14 cellular contexts compared by ENCODE assay signal in the genomic region with DNA sequence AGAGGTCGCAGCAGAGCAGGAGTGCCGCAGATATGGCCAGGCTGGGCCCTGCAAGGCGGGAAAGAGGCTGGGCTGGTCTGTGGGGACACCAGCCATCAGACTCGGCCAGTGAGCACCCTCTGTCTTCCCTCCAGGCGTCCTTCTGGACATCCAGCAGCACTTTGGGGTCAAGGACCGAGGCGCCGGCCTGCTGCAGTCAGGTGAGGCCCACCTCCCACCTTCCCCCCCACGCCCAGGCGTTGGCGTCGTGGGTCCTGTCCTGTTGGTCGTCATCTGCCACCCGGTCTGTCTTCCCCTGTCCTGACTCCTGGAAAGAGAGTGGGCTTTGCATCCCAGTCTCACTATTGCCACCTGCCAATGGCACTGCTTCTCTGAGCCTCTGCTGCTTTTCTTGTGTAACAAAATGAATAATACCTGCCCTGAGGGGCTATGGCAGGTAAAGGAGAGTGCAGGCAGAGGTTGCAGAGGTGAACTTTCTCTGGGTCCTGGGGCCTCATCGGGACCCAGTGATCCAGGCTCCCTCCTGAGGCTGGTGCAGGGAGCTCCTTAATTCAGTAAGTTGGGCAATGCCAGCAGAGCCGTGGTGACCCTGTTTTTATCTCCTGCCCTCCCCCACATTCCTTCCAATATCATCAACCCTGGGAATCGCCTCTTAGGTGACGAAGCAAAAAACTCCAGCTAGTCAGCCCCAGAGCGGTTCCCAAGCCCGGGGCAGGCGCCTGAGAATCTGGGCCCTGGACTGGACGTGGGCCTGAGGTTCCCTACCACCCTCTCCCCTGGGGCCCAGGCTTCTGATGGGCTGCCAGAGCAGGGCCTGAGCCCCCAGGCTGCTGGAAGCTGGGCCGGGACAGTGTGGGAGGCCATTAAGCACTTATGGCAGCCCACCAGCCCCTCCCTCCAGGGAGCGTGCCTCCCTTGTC. TPM values are rescaled to one million over a fixed set of nuclear protein-coding genes. Genes with fewer than 3 reads are reported as not detected.
DNase-seq lines count a peak whose midpoint lies in the region; ATAC-seq and TF ChIP-seq lines count a peak whose summit lies in the region.
"Had no signal": no experiment of that assay in that cellular context is flagged by ENCODE, and none has a peak within 500 bp of the region (broad histone marks: within the 10 kb centered on the region; RNA-seq: fewer than 3 reads in every experiment).

No MANE protein-coding gene starts in this region.

- DNase-seq in OCI-M1 (lab: John Stamatoyannopoulos, UW) = peak; percentile 38
- DNase-seq in endodermal cell = no peak
- DNase-seq in nephron progenitor cell = no peak
- no peak for DNase-seq in thyroid gland
- no peak for DNase-seq in natural killer cell treated with Interleukin-12 subunit alpha and Interleukin-12 subunit beta and Interleukin-15 and Interleukin-18, amount 100 ng/mL, for 72 hours (ENCODE audit: low spot score)
- no peak for DNase-seq in stimulated activated CD8-positive, alpha-beta memory T cell treated with anti-CD3 and anti-CD28 coated beads, Interleukin-4, amount 100 ng/mL, for 48 hours
- DNase-seq in activated CD4-positive, alpha-beta T cell treated with anti-CD3 and anti-CD28 coated beads, Interleukin-2, amount 50 U/mL, for 48 hours = no peak
- DNase-seq: DMS79; Karpas-422; NCI-H1105 treated with DMSO at 0.1 percent for 48 hours; stimulated activated CD4-positive, alpha-beta T cell treated with anti-CD3 and anti-CD28 coated beads, Interleukin-4, amount 100 ng/mL, for 1 hour; transverse colon had no signal

- no peak overlapping the region for H3K4me3 ChIP-seq in endodermal cell (ENCODE audit: low read length)
- H3K4me3 ChIP-seq in thyroid gland (replicated peaks in 1 of 3) = no peak overlapping the region
- H3K4me3 ChIP-seq: gastroesophageal sphincter, transverse colon had no signal

- TF ChIP-seq CTCF in endodermal cell (conservative IDR thresholded peaks at IDR 0.05) = peak; percentile 25
- no peak for TF ChIP-seq CTCF in nephron progenitor cell (IDR thresholded peaks at IDR 0.05)
- no peak for TF ChIP-seq CTCF in thyroid gland (IDR thresholded peaks at IDR 0.05)

- H3K27me3 Mint-ChIP-seq in endodermal cell (ENCODE audit: insufficient read depth) (peaks cover 9% of the 10 kb centered on the region), nephron progenitor cell (ENCODE audit: low read depth, poor library complexity) (peaks cover 21% of the 10 kb centered on the region)
- peaks cover 0 to 2% of the 10 kb centered on the region in 2 donors for H3K27me3 Mint-ChIP-seq in natural killer cell treated with Interleukin-12 subunit alpha and Interleukin-12 subunit beta and Interleukin-15 and Interleukin-18, amount 100 ng/mL, for 72 hours

- H3K4me1 ChIP-seq in endodermal cell (ENCODE audit: control insufficient read depth, insufficient read depth, low read length) (no peaks in the 10 kb centered on the region), thyroid gland (peaks cover 17 to 52% of the 10 kb centered on the region in 2 donors)
- H3K4me1 ChIP-seq: transverse colon had no signal

- no peak overlapping the region for H3K27ac ChIP-seq in endodermal cell (ENCODE audit: low read depth, low read length)
- peak overlapping the region in 2 of 3 donors; percentile 7 to 74 for H3K27ac ChIP-seq in thyroid gland
- H3K27ac ChIP-seq: transverse colon had no signal

- H3K27ac Mint-ChIP-seq in endodermal cell (no peak overlapping the region), nephron progenitor cell (peak overlapping the region; percentile 36)
- no peak overlapping the region for H3K27ac Mint-ChIP-seq in natural killer cell treated with Interleukin-12 subunit alpha and Interleukin-12 subunit beta and Interleukin-15 and Interleukin-18, amount 100 ng/mL, for 72 hours

- no peak overlapping the region for H3K9ac ChIP-seq in endodermal cell (ENCODE audit: extremely low read depth, low read length, poor library complexity, severe bottlenecking)

- H3K27me3 ChIP-seq in endodermal cell (ENCODE audit: control insufficient read depth, insufficient read depth, low read length, poor library complexity, severe bottlenecking) (no peaks in the 10 kb centered on the region), thyroid gland (no peaks in the 10 kb centered on the region)
- H3K27me3 ChIP-seq: gastroesophageal sphincter, transverse colon had no signal

- no peaks in the 10 kb centered on the region for H3K9me3 ChIP-seq in endodermal cell (ENCODE audit: control insufficient read depth, low read length)
- H3K9me3 ChIP-seq in thyroid gland = no peaks in the 10 kb centered on the region
- H3K9me3 ChIP-seq: gastroesophageal sphincter, transverse colon had no signal

- WGBS in endodermal cell (ENCODE audit: insufficient coverage in 1 of 2, insufficient read length in 1 of 2), 2 experiments = 91 to 93% methylated on average over 11 to 24 of the region's 24 CpGs
- WGBS in thyroid gland, 2 donors = 77 to 82% methylated on average over 23 to 24 of the region's 24 CpGs

- intact Hi-C loops in thyroid gland (cut with DNase I) = no loop called here

- H3K4me3 Mint-ChIP-seq in endodermal cell (no peak overlapping the region), nephron progenitor cell (no peak overlapping the region)
- no peak overlapping the region for H3K4me3 Mint-ChIP-seq in natural killer cell treated with Interleukin-12 subunit alpha and Interleukin-12 subunit beta and Interleukin-15 and Interleukin-18, amount 100 ng/mL, for 72 hours

- no peak for TF ChIP-seq POLR2A in thyroid gland (IDR thresholded peaks at IDR 0.05)

- no peaks in the 10 kb centered on the region for H3K4me1 Mint-ChIP-seq in endodermal cell
- H3K4me1 Mint-ChIP-seq in nephron progenitor cell = peaks cover 47% of the 10 kb centered on the region
- H3K4me1 Mint-ChIP-seq in natural killer cell treated with Interleukin-12 subunit alpha and Interleukin-12 subunit beta and Interleukin-15 and Interleukin-18, amount 100 ng/mL, for 72 hours (ENCODE audit: low read depth in 2 of 2) = peaks cover 21 to 24% of the 10 kb centered on the region in 2 donors

- H3K36me3 Mint-ChIP-seq in endodermal cell (ENCODE audit: low read depth) (no peaks in the 10 kb centered on the region), nephron progenitor cell (ENCODE audit: low read depth) (no peaks in the 10 kb centered on the region)
- no peaks in the 10 kb centered on the region for H3K36me3 Mint-ChIP-seq in natural killer cell treated with Interleukin-12 subunit alpha and Interleukin-12 subunit beta and Interleukin-15 and Interleukin-18, amount 100 ng/mL, for 72 hours

- ATAC-seq in natural killer cell treated with Interleukin-12 subunit alpha and Interleukin-12 subunit beta and Interleukin-15 and Interleukin-18, amount 100 ng/mL, for 72 hours = no peak
- ATAC-seq in GM19351 (IDR thresholded peaks at IDR 0.05; ENCODE audit: unreplicated experiment) = no peak
- ATAC-seq: gastroesophageal sphincter had no signal

- H3K36me3 ChIP-seq in endodermal cell (ENCODE audit: control insufficient read depth, insufficient read depth, low read length) (no peaks in the 10 kb centered on the region), thyroid gland (no peaks in the 10 kb centered on the region)
- H3K36me3 ChIP-seq: gastroesophageal sphincter, transverse colon had no signal

- H3K9me3 Mint-ChIP-seq in endodermal cell (no peaks in the 10 kb centered on the region), nephron progenitor cell (no peaks in the 10 kb centered on the region)
- no peaks in the 10 kb centered on the region for H3K9me3 Mint-ChIP-seq in natural killer cell treated with Interleukin-12 subunit alpha and Interleukin-12 subunit beta and Interleukin-15 and Interleukin-18, amount 100 ng/mL, for 72 hours

RNA-seq across cellular contexts. Expression of gene SPNS2, which starts 14.7 kb away (rescaled TPM):
- total RNA-seq in endodermal cell = under 1 TPM in 1 of 2 donors, not detected in 1; 0.09 TPM
- 3.3 TPM for polyA plus RNA-seq in endodermal cell (2013, experiment 1 of 2)
- polyA plus RNA-seq in endodermal cell (2013, experiment 2 of 2) = 2.2 TPM
- total RNA-seq in thyroid gland = 10 to 100 TPM in 1 of 4 donors, 1 to 10 TPM in 3; 5.6 to 16.3 (median 8.1) TPM
- not detected for total RNA-seq in natural killer cell treated with Interleukin-12 subunit alpha and Interleukin-12 subunit beta and Interleukin-15 and Interleukin-18, amount 100 ng/mL, for 72 hours

RNA-seq across cellular contexts. Expression of gene MYBBP1A, which starts 41.8 kb away (rescaled TPM):
- 10 to 100 TPM; 55.6 to 70.9 TPM for total RNA-seq in endodermal cell
- 31.3 TPM for polyA plus RNA-seq in endodermal cell (2013, experiment 1 of 2)
- 24.9 TPM for polyA plus RNA-seq in endodermal cell (2013, experiment 2 of 2)
- total RNA-seq in thyroid gland = 10 to 100 TPM; 23.5 to 50.2 (median 37.6) TPM
- 100 to 1,000 TPM in 1 of 2 donors, 10 to 100 TPM in 1; 92.3 to 246 TPM for total RNA-seq in natural killer cell treated with Interleukin-12 subunit alpha and Interleukin-12 subunit beta and Interleukin-15 and Interleukin-18, amount 100 ng/mL, for 72 hours

RNA-seq across cellular contexts. Expression of gene GGT6, which starts 47.0 kb away (rescaled TPM):
- not detected for total RNA-seq in endodermal cell
- polyA plus RNA-seq in endodermal cell (2013, experiment 1 of 2) = not detected
- not detected for polyA plus RNA-seq in endodermal cell (2013, experiment 2 of 2)
- 1 to 10 TPM in 1 of 4 donors, under 1 TPM in 1, not detected in 2; 0.56 to 1.3 TPM for total RNA-seq in thyroid gland
- not detected for total RNA-seq in natural killer cell treated with Interleukin-12 subunit alpha and Interleukin-12 subunit beta and Interleukin-15 and Interleukin-18, amount 100 ng/mL, for 72 hours

Comparison
In these comparisons a context has a peak if more than half of its experiments do, and no peak if none do; other contexts are left out.
1. RNA of gene SPNS2, which starts 14.7 kb away (total RNA-seq): 5.6 to 16.3 TPM in thyroid gland; not detected in natural killer cell treated with Interleukin-12 subunit alpha and Interleukin-12 subunit beta and Interleukin-15 and Interleukin-18, amount 100 ng/mL, for 72 hours and 0.09 TPM in endodermal cell; every median in the first group is over 4 times any median in the second.